8 cellular contexts compared by ENCODE assay signal in genomic region chr19:40717325-40717879, GRCh38. TPM values are rescaled to one million over a fixed set of nuclear protein-coding genes. Genes with fewer than 3 reads are reported as not detected.
DNase-seq lines count a peak whose midpoint lies in the region; ATAC-seq and TF ChIP-seq lines count a peak whose summit lies in the region.

No MANE protein-coding gene starts in this region.

- H3K4me1 ChIP-seq in HUES48 (ENCODE audit: control insufficient read depth, insufficient read depth, low read length), result peaks cover 12% of the 10 kb centered on the region
- peaks cover 0 to 15% of the 10 kb centered on the region in 2 donors for H3K4me1 ChIP-seq in breast epithelium
- peaks cover 1% of the 10 kb centered on the region for H3K4me1 ChIP-seq in urinary bladder (ENCODE audit: insufficient read depth)

- H3K27me3 ChIP-seq in CD4-positive, alpha-beta T cell (ENCODE audit: control insufficient read depth, insufficient read depth, low read length), result no peaks in the 10 kb centered on the region
- H3K27me3 ChIP-seq in HUES48 (ENCODE audit: control insufficient read depth, insufficient read depth, low read length), result no peaks in the 10 kb centered on the region
- no peaks in the 10 kb centered on the region for H3K27me3 ChIP-seq in breast epithelium

- peaks cover 47% of the 10 kb centered on the region for H3K36me3 Mint-ChIP-seq in CD4-positive, alpha-beta T cell (ENCODE audit: low read depth)
- H3K36me3 Mint-ChIP-seq in memory B cell, result peaks cover 14% of the 10 kb centered on the region

- H3K36me3 ChIP-seq in HUES48 (ENCODE audit: control insufficient read depth, insufficient read depth, low read length) (peaks cover 8% of the 10 kb centered on the region), breast epithelium (no peaks in the 10 kb centered on the region), urinary bladder (ENCODE audit: insufficient read depth) (no peaks in the 10 kb centered on the region)

- no peaks in the 10 kb centered on the region for H3K9me3 ChIP-seq in CD4-positive, alpha-beta T cell (ENCODE audit: control insufficient read depth, low read length)
- H3K9me3 ChIP-seq in HUES48 (ENCODE audit: control insufficient read depth, insufficient read depth, low read length), result no peaks in the 10 kb centered on the region
- no peaks in the 10 kb centered on the region for H3K9me3 ChIP-seq in breast epithelium

- H3K9ac ChIP-seq in HUES48 (ENCODE audit: low read depth, low read length), result peak overlapping the region; percentile 87

- no peak for TF ChIP-seq POLR2A in breast epithelium (IDR thresholded peaks at IDR 0.05)

- peak overlapping the region; percentile 96 for H3K27ac ChIP-seq in CD4-positive, alpha-beta T cell (ENCODE audit: low read depth, low read length)
- H3K27ac ChIP-seq in HUES48 (ENCODE audit: low read depth, low read length), result peak overlapping the region; percentile 93
- peak overlapping the region; percentile 94 to 99 for H3K27ac ChIP-seq in breast epithelium
- peak overlapping the region; percentile 94 for H3K27ac ChIP-seq in urinary bladder (ENCODE audit: low read depth)

- peak in 1 of 10 experiments; percentile 15 for DNase-seq in CD4-positive, alpha-beta T cell
- DNase-seq in breast epithelium (ENCODE audit: low spot score in 2 of 2), result peak; percentile 49 to 55
- no peak for DNase-seq in memory B cell (ENCODE audit: low spot score in 2 of 2)
- no peak for DNase-seq in COLO829 (ENCODE audit: low spot score)
- DNase-seq in NCI-H82 (lab: John Stamatoyannopoulos, UW), result no peak

- WGBS in urinary bladder, result 2% methylated on average over 20 of the region's 20 CpGs

- H3K4me1 Mint-ChIP-seq in CD4-positive, alpha-beta T cell (ENCODE audit: low read depth), result peaks cover 75% of the 10 kb centered on the region
- peaks cover 43% of the 10 kb centered on the region for H3K4me1 Mint-ChIP-seq in memory B cell

- POLR2A ChIA-PET in CD4-positive, alpha-beta T cell (lab: Charles Lee), result interaction anchor here (1.0 to 2.4 kb wide), 12 partner anchors 24 to 547 kb away, joined by 3 to 22 read pairs (median 4); partner anchors contain the start of genes ACTMAP, EGLN2, HNRNPUL1 and RAB4B

- TF ChIP-seq CTCF in CD4-positive, alpha-beta T cell (IDR thresholded peaks at IDR 0.05), result no peak
- no peak for TF ChIP-seq CTCF in breast epithelium (IDR thresholded peaks at IDR 0.05)

- no peaks in the 10 kb centered on the region for H3K9me3 Mint-ChIP-seq in CD4-positive, alpha-beta T cell
- H3K9me3 Mint-ChIP-seq in memory B cell, result no peaks in the 10 kb centered on the region

- intact Hi-C loops in CD4-positive, alpha-beta T cell (cut with DNase I, micrococcal nuclease), result loop anchor here (2.0 to 10.0 kb wide), 6 partner anchors 27 to 550 kb away; partner anchors contain the start of genes ACTMAP (in 1 of the 2), EGLN2 (in 1 of the 2), NUMBL (in 1 of the 2) and SNRPA (in 1 of the 2)
- intact Hi-C loops in breast epithelium (cut with DNase I; ENCODE audit: low total_unique reads), result no loop called here

- H3K4me3 Mint-ChIP-seq in CD4-positive, alpha-beta T cell, result peak overlapping the region; percentile 75
- peak overlapping the region; percentile 89 for H3K4me3 Mint-ChIP-seq in memory B cell

- peak overlapping the region; percentile 96 for H3K4me3 ChIP-seq in HUES48 (ENCODE audit: low read depth, low read length)
- peak overlapping the region; percentile 86 to 94 (median 91) for H3K4me3 ChIP-seq in breast epithelium
- peak overlapping the region; percentile 80 for H3K4me3 ChIP-seq in urinary bladder (ENCODE audit: low read depth, low read length)

- peak overlapping the region; percentile 94 for H3K27ac Mint-ChIP-seq in CD4-positive, alpha-beta T cell
- peak overlapping the region; percentile 98 for H3K27ac Mint-ChIP-seq in memory B cell

- no peak for ATAC-seq in CD4-positive, alpha-beta T cell (ENCODE audit: poor library complexity)
- ATAC-seq in memory B cell (ENCODE audit: low read depth) (no peak), HG03039 (IDR thresholded peaks at IDR 0.05; ENCODE audit: unreplicated experiment) (no peak)

- CTCF ChIA-PET in CD4-positive, alpha-beta T cell (lab: Charles Lee), result interaction anchor here (0.9 to 1.3 kb wide), 3 partner anchors 36 to 81 kb away, joined by 3 to 4 read pairs (median 4); partner anchors contain the start of gene EGLN2

- no peaks in the 10 kb centered on the region for H3K27me3 Mint-ChIP-seq in CD4-positive, alpha-beta T cell
- H3K27me3 Mint-ChIP-seq in memory B cell, result no peaks in the 10 kb centered on the region

RNA-seq across cellular contexts. Expression of gene ITPKC, which starts 0.5 kb away (rescaled TPM):
- 1 to 10 TPM; 3.7 to 4.5 TPM for total RNA-seq in CD4-positive, alpha-beta T cell
- 10 to 100 TPM; 41.8 to 71.6 (median 55.1) TPM for total RNA-seq in breast epithelium
- total RNA-seq in urinary bladder, result 9.3 TPM
- polyA plus RNA-seq in urinary bladder, result 36.4 TPM

RNA-seq across cellular contexts. Expression of gene COQ8B, which starts 0.7 kb away (rescaled TPM):
- 10 to 100 TPM; 16.4 to 18.3 TPM for total RNA-seq in CD4-positive, alpha-beta T cell
- total RNA-seq in breast epithelium (10 to 100 TPM; 28.2 to 50.8 (median 45.7) TPM), urinary bladder (24.4 TPM)
- 51.6 TPM for polyA plus RNA-seq in urinary bladder

RNA-seq across cellular contexts. Expression of gene NUMBL, which starts 27.0 kb away (rescaled TPM):
- total RNA-seq in CD4-positive, alpha-beta T cell, result 1 to 10 TPM; 5.2 to 5.4 TPM
- total RNA-seq in breast epithelium, result 10 to 100 TPM; 24.6 to 34.7 (median 30.9) TPM
- total RNA-seq in urinary bladder, result 22.8 TPM
- 63.3 TPM for polyA plus RNA-seq in urinary bladder

RNA-seq across cellular contexts. Expression of gene ACTMAP, which starts 32.9 kb away (rescaled TPM):
- 1 to 10 TPM; 3.9 to 5.7 TPM for total RNA-seq in CD4-positive, alpha-beta T cell
- 1 to 10 TPM; 2.6 to 3.2 (median 2.9) TPM for total RNA-seq in breast epithelium
- 0.79 TPM for total RNA-seq in urinary bladder
- 5.7 TPM for polyA plus RNA-seq in urinary bladder

RNA-seq across cellular contexts. Expression of gene SNRPA, which starts 33.6 kb away (rescaled TPM):
- total RNA-seq in CD4-positive, alpha-beta T cell, result 10 to 100 TPM; 60.3 to 76.7 TPM
- total RNA-seq in breast epithelium (10 to 100 TPM; 41.6 to 52.8 (median 52.1) TPM), urinary bladder (22.6 TPM)
- polyA plus RNA-seq in urinary bladder, result 67.2 TPM

Comparison
In these comparisons a context has a peak if more than half of its experiments do, and no peak if none do; other contexts are left out.
1. DNase-seq: peak in breast epithelium (2 of 2); none in memory B cell (0 of 2), COLO829 (single experiment) and NCI-H82 (single experiment).
2. Peak in every context shown above with its lines, with median percentiles within 50 percentile points of each other: H3K27ac ChIP-seq and H3K4me3 ChIP-seq.